In genomic region chr6:167152858-167153257, GRCh38 we compare ENCODE assay signal across 13 cellular contexts. TPM values are rescaled to one million over a fixed set of nuclear protein-coding genes. Genes with fewer than 3 reads are reported as not detected.
DNase-seq lines count a peak whose midpoint lies in the region; ATAC-seq, FAIRE-seq and TF ChIP-seq lines count a peak whose summit lies in the region.
"Had no signal": no experiment of that assay in that cellular context is flagged by ENCODE, and none has a peak within 500 bp of the region (broad histone marks: within the 10 kb centered on the region; RNA-seq: fewer than 3 reads in every experiment).

No MANE protein-coding gene starts in this region.

- H3K14ac ChIP-seq in mesenchymal stem cell (ENCODE audit: low read length in 2 of 2) = no peak overlapping the region

- no peaks in the 10 kb centered on the region for H3K9me3 ChIP-seq in mesenchymal stem cell (ENCODE audit: control insufficient read depth, low read length)
- H3K9me3 ChIP-seq: thoracic aorta had no signal

- no peak overlapping the region for H2BK12ac ChIP-seq in mesenchymal stem cell (ENCODE audit: low read length in 2 of 2)

- H3K18ac ChIP-seq in mesenchymal stem cell (ENCODE audit: low read depth in 1 of 2, low read length in 2 of 2) = no peak overlapping the region

- no peaks in the 10 kb centered on the region for H3K79me1 ChIP-seq in mesenchymal stem cell (replicated peaks; ENCODE audit: low read length, poor library complexity, severe bottlenecking)

- no peak overlapping the region for H4K8ac ChIP-seq in mesenchymal stem cell (ENCODE audit: low read length)

- TF ChIP-seq POLR2A in GM12892 (IDR thresholded peaks at IDR 0.05; ENCODE audit: low read depth, low read length) = peak; percentile 64; the same call in 1 of the 2 replicates

- ATAC-seq in GM19438 (IDR thresholded peaks at IDR 0.05; ENCODE audit: low read depth, unreplicated experiment) = peak; percentile 48
- ATAC-seq in HG03175 (IDR thresholded peaks at IDR 0.05; ENCODE audit: unreplicated experiment) = peak; percentile 57
- peak; percentile 59 to 60 for ATAC-seq in activated T-cell treated with anti-CD3 and anti-CD28 coated beads, Interleukin-2, amount 50 U/mL, for 72 hours (replicated peaks in 1 of 2)

- no peak overlapping the region for H2BK15ac ChIP-seq in mesenchymal stem cell (ENCODE audit: low read depth, poor library complexity, severe bottlenecking)

- H3K23ac ChIP-seq in mesenchymal stem cell (ENCODE audit: low read length in 2 of 2) = no peak overlapping the region

- 83% methylated on average over 6 of the region's 9 CpGs for WGBS in mesenchymal stem cell

- no peak overlapping the region for H3K4me2 ChIP-seq in mesenchymal stem cell (ENCODE audit: low read length, poor library complexity, severe bottlenecking)

- H3K36me3 ChIP-seq in mesenchymal stem cell (ENCODE audit: control insufficient read depth in 1 of 2, insufficient read depth in 2 of 2, low read depth in 1 of 2, low read length in 2 of 2) = no peaks in the 10 kb centered on the region
- H3K36me3 ChIP-seq: thoracic aorta had no signal

- no peak overlapping the region for H3K27ac ChIP-seq in mesenchymal stem cell (ENCODE audit: low read length, poor library complexity, severe bottlenecking)
- H3K27ac ChIP-seq: thoracic aorta had no signal

- H3K27ac Mint-ChIP-seq in activated T-cell treated with anti-CD3 and anti-CD28 coated beads, Interleukin-2, amount 50 U/mL, for 72 hours = peak overlapping the region; percentile 60

- H3K4me3 Mint-ChIP-seq in activated T-cell treated with anti-CD3 and anti-CD28 coated beads, Interleukin-2, amount 50 U/mL, for 72 hours = peak overlapping the region; percentile 43 to 74

- no peak overlapping the region for H2BK5ac ChIP-seq in mesenchymal stem cell (ENCODE audit: low read depth, low read length, poor library complexity, severe bottlenecking)

- peaks cover 0 to 2% of the 10 kb centered on the region in 2 donors for H3K9me3 Mint-ChIP-seq in activated T-cell treated with anti-CD3 and anti-CD28 coated beads, Interleukin-2, amount 50 U/mL, for 72 hours

- no peak overlapping the region for H2BK120ac ChIP-seq in mesenchymal stem cell (ENCODE audit: low read depth, low read length)

- H3K4me3 ChIP-seq in mesenchymal stem cell (ENCODE audit: insufficient read depth in 1 of 2, low read depth in 1 of 2, low read length in 2 of 2) = no peak overlapping the region

- H3K27me3 ChIP-seq in mesenchymal stem cell (ENCODE audit: control insufficient read depth in 1 of 2, insufficient read depth in 1 of 2, low read length in 2 of 2) = peaks cover 10 to 14% of the 10 kb centered on the region in 2 experiments

- no peak overlapping the region for H4K91ac ChIP-seq in mesenchymal stem cell (ENCODE audit: low read length)

- H3K36me3 Mint-ChIP-seq in activated T-cell treated with anti-CD3 and anti-CD28 coated beads, Interleukin-2, amount 50 U/mL, for 72 hours (ENCODE audit: insufficient read depth in 2 of 2) = peaks cover 0 to 2% of the 10 kb centered on the region in 2 donors

- no peak overlapping the region for H3K9ac ChIP-seq in mesenchymal stem cell (ENCODE audit: low read length)

- no peak overlapping the region for H3K4ac ChIP-seq in mesenchymal stem cell (ENCODE audit: low read depth in 1 of 2, low read length in 2 of 2)

- no peak overlapping the region for H2AFZ ChIP-seq in mesenchymal stem cell (ENCODE audit: low read depth, low read length)

- H3K27me3 Mint-ChIP-seq in activated T-cell treated with anti-CD3 and anti-CD28 coated beads, Interleukin-2, amount 50 U/mL, for 72 hours (ENCODE audit: low read depth) = peaks cover 18% of the 10 kb centered on the region

- no peak overlapping the region for H2AK5ac ChIP-seq in mesenchymal stem cell (ENCODE audit: low read length, severe bottlenecking)

- DNase-seq in GM12892 (ENCODE audit: insufficient read length) (no peak), mesenchymal stem cell (no peak), islet precursor cell (no peak), NCI-H1105 treated with DMSO at 0.1 percent for 48 hours (lab: John Stamatoyannopoulos, UW) (no peak)
- peak; percentile 14 to 48 for DNase-seq in activated T-cell treated with anti-CD3 and anti-CD28 coated beads, Interleukin-2, amount 50 U/mL, for 72 hours
- no peak for DNase-seq in activated naive CD4-positive, alpha-beta T cell treated with anti-CD3 and anti-CD28 coated beads, Interleukin-2, amount 50 U/mL, for 16 hours
- DNase-seq: DMS153; effector CD8-positive, alpha-beta T cell had no signal

- H3K4me1 ChIP-seq in mesenchymal stem cell (ENCODE audit: control insufficient read depth, insufficient read depth, low read depth, low read length) = no peaks in the 10 kb centered on the region

- peaks cover 24% of the 10 kb centered on the region for H3K4me1 Mint-ChIP-seq in activated T-cell treated with anti-CD3 and anti-CD28 coated beads, Interleukin-2, amount 50 U/mL, for 72 hours (ENCODE audit: low read depth)

- FAIRE-seq in GM12892 (lab: Jason Lieb, UNC) = no peak
- FAIRE-seq: islet of Langerhans had no signal

RNA-seq across cellular contexts. Expression of gene GPR31, which starts 4.9 kb away (rescaled TPM):
- not detected for polyA plus RNA-seq in GM12892 (2012; ENCODE audit: missing spikeins)
- total RNA-seq in activated T-cell treated with anti-CD3 and anti-CD28 coated beads, Interleukin-2, amount 50 U/mL, for 72 hours = not detected
- polyA plus RNA-seq in mesenchymal stem cell (2013, experiment 1 of 2) = not detected
- polyA plus RNA-seq in mesenchymal stem cell (2013, experiment 2 of 2) = not detected
- total RNA-seq: skeletal muscle tissue, thoracic aorta had no signal

RNA-seq across cellular contexts. Expression of gene CCR6, which starts 30.0 kb away (rescaled TPM):
- polyA plus RNA-seq in GM12892 (2012; ENCODE audit: missing spikeins) = 3.4 TPM
- 1 to 10 TPM; 1.2 to 7.8 TPM for total RNA-seq in activated T-cell treated with anti-CD3 and anti-CD28 coated beads, Interleukin-2, amount 50 U/mL, for 72 hours
- polyA plus RNA-seq in mesenchymal stem cell (2013, experiment 1 of 2) = not detected
- not detected for polyA plus RNA-seq in mesenchymal stem cell (2013, experiment 2 of 2)
- total RNA-seq: thoracic aorta had no signal

Comparison
In these comparisons a context has a peak if more than half of its experiments do, and no peak if none do; other contexts are left out.
1. DNase-seq: peak in activated T-cell treated with anti-CD3 and anti-CD28 coated beads, Interleukin-2, amount 50 U/mL, for 72 hours (2 of 2); none in GM12892 (single experiment), activated naive CD4-positive, alpha-beta T cell treated with anti-CD3 and anti-CD28 coated beads, Interleukin-2, amount 50 U/mL, for 16 hours (single experiment), mesenchymal stem cell (single experiment), islet precursor cell (single experiment) and NCI-H1105 treated with DMSO at 0.1 percent for 48 hours (single experiment).
2. Peak in every context shown above with its lines, with median percentiles within 50 percentile points of each other: ATAC-seq.